Comparison of ENCODE assay signal across 1 cellular context in genomic region chr2:133198678-133199077, GRCh38.
TF ChIP-seq lines count a peak whose summit lies in the region.

No MANE protein-coding gene starts in this region.

TF ChIP-seq in A549, 52 proteins besides CTCF, POLR2A, EP300 and RAD21 (continued from another document):
- no peak for TF ChIP-seq HMGXB4 (CRISPR knock-in tag; IDR thresholded peaks at IDR 0.05; ENCODE audit: borderline replicate concordance)
- TF ChIP-seq SMC3 (IDR thresholded peaks at IDR 0.05), result no peak
- TF ChIP-seq CEBPB (IDR thresholded peaks at IDR 0.05), result 0 out of 4 replicates have a peak, but pooled peaks of 1 of the 2 experiments have one; percentile 5
- no peak for TF ChIP-seq FOSB (CRISPR knock-in tag; IDR thresholded peaks at IDR 0.05)
- no peak for TF ChIP-seq MAX (IDR thresholded peaks at IDR 0.05)
